In the genomic region with DNA sequence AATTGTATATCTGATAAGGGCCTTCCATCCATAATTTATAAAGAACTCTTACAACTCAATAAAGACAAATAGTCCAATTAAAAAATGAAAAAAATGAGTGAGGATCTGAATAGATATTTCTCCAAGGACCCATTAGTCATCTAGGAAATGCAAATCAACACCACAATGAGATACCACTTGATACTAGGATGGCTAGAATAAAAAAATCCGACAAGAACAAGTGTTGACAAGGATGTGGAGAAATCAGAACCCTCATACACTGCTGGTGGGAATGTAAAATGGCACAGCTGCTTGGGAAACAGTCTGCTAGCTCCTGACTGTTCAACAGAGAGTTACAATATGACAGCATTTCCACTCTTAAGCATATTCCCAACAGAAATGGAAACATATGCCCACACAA, we compare ENCODE assay signal across 35 cellular contexts. TPM values are rescaled to one million over a fixed set of nuclear protein-coding genes. Genes with fewer than 3 reads are reported as not detected.
"Had no signal": no experiment of that assay in that cellular context is flagged by ENCODE, and none has a peak within 500 bp of the region (broad histone marks: within the 10 kb centered on the region; RNA-seq: fewer than 3 reads in every experiment).

No MANE protein-coding gene starts in this region.

- H3K27me3 Mint-ChIP-seq: activated B cell treated with CpG ODN at 0.5 μM for 24 hours; activated CD8-positive, alpha-beta T cell treated with anti-CD3 and anti-CD28 coated beads for 36 hours; activated naive CD8-positive, alpha-beta T cell treated with anti-CD3 and anti-CD28 coated beads, Interleukin-2, amount 50 U/mL, for 24 hours; T-helper 17 cell had no signal

- DNase-seq: activated B cell treated with CpG ODN at 0.5 μM for 24 hours; activated CD4-positive, alpha-beta T cell treated with anti-CD3 and anti-CD28 coated beads for 48 hours; activated CD4-positive, alpha-beta T cell treated with anti-CD3 and anti-CD28 coated beads, Interleukin-2, amount 50 U/mL, for 1 hour; activated CD4-positive, alpha-beta T cell treated with anti-CD3 and anti-CD28 coated beads, Interleukin-2, amount 50 U/mL, for 48 hours; activated CD8-positive, alpha-beta memory T cell treated with anti-CD3 and anti-CD28 coated beads for 24 hours; activated CD8-positive, alpha-beta T cell treated with anti-CD3 and anti-CD28 coated beads for 36 hours; activated effector memory CD4-positive, alpha-beta T cell treated with anti-CD3 and anti-CD28 coated beads, Interleukin-2, amount 50 U/mL, for 16 hours; activated naive CD4-positive, alpha-beta T cell treated with anti-CD3 and anti-CD28 coated beads for 36 hours; activated naive CD8-positive, alpha-beta T cell treated with anti-CD3 and anti-CD28 coated beads for 36 hours; activated naive CD8-positive, alpha-beta T cell treated with anti-CD3 and anti-CD28 coated beads, Interleukin-2, amount 50 U/mL, for 24 hours; activated T-cell treated with anti-CD3 and anti-CD28 coated beads, Interleukin-2, amount 50 U/mL, for 4 hours; adrenal gland; amygdala; aorta; body of pancreas; central memory CD4-positive, alpha-beta T cell; cerebellar nuclear complex; colonic mucosa; dorsolateral prefrontal cortex; effector memory CD4-positive, alpha-beta T cell; endodermal cell; foreskin keratinocyte; gastrocnemius medialis; glutamatergic neuron; heart left ventricle; T-helper 1 cell; T-helper 17 cell; T1000; WERI-Rb-1 had no signal

- H3K4me3 ChIP-seq: adrenal gland, body of pancreas, cardiac muscle cell, colonic mucosa, dorsolateral prefrontal cortex, gastrocnemius medialis, heart left ventricle had no signal

- ATAC-seq: activated CD4-positive, CD25-positive, alpha-beta regulatory T cell treated with anti-CD3 and anti-CD28 coated beads, Interleukin-2, amount 50 U/mL, for 24 hours; activated CD8-positive, alpha-beta T cell treated with anti-CD3 and anti-CD28 coated beads for 36 hours; activated naive CD8-positive, alpha-beta T cell treated with anti-CD3 and anti-CD28 coated beads, Interleukin-2, amount 50 U/mL, for 24 hours; activated T-cell treated with anti-CD3 and anti-CD28 coated beads, Interleukin-2, amount 50 U/mL, for 4 hours; body of pancreas; esophagus mucosa; foreskin keratinocyte; gastrocnemius medialis; heart left ventricle; T-helper 17 cell had no signal

- H3K27ac ChIP-seq: adrenal gland, body of pancreas, cardiac muscle cell, colonic mucosa, dorsolateral prefrontal cortex, foreskin keratinocyte, gastrocnemius medialis, heart left ventricle, WERI-Rb-1 had no signal

- H3K36me3 ChIP-seq: adrenal gland, cardiac muscle cell, colonic mucosa, gastrocnemius medialis, heart left ventricle had no signal

- H3K4me1 ChIP-seq: adrenal gland, body of pancreas, colonic mucosa, foreskin keratinocyte, gastrocnemius medialis had no signal

- H3K27me3 ChIP-seq: adrenal gland, body of pancreas, cardiac muscle cell, colonic mucosa, dorsolateral prefrontal cortex, foreskin keratinocyte had no signal

- H3K27ac Mint-ChIP-seq: activated CD8-positive, alpha-beta T cell treated with anti-CD3 and anti-CD28 coated beads for 36 hours; activated naive CD4-positive, alpha-beta T cell treated with anti-CD3 and anti-CD28 coated beads for 36 hours; activated naive CD4-positive, alpha-beta T cell treated with anti-CD3 and anti-CD28 coated beads, Interleukin-2, amount 50 U/mL, for 24 hours; activated naive CD8-positive, alpha-beta T cell treated with anti-CD3 and anti-CD28 coated beads for 36 hours; activated naive CD8-positive, alpha-beta T cell treated with anti-CD3 and anti-CD28 coated beads, Interleukin-2, amount 50 U/mL, for 24 hours; activated T-helper 2 cell treated with anti-CD3 and anti-CD28 coated beads, Interferon-gamma antibody, Interleukin-2, Interleukin-4, amounts not matched to agents 10 μg/mL and 5 μg/mL and 100 μg/mL, durations not matched to agents 14 hours and 24 hours and 36 hours; endodermal cell; T-helper 2 cell treated with Interferon-gamma antibody and Interleukin-4, amounts not matched to agents 5 μg/mL and 100 μg/mL, for 36 hours had no signal

- H3K9me3 ChIP-seq: adrenal gland, body of pancreas, colonic mucosa, gastrocnemius medialis had no signal

- H3K4me3 Mint-ChIP-seq: activated B cell treated with CpG ODN at 0.5 μM for 24 hours; activated CD8-positive, alpha-beta T cell treated with anti-CD3 and anti-CD28 coated beads for 36 hours; activated naive CD4-positive, alpha-beta T cell treated with anti-CD3 and anti-CD28 coated beads for 36 hours; activated naive CD4-positive, alpha-beta T cell treated with anti-CD3 and anti-CD28 coated beads, Interleukin-2, amount 50 U/mL, for 24 hours; activated naive CD8-positive, alpha-beta T cell treated with anti-CD3 and anti-CD28 coated beads for 36 hours; activated naive CD8-positive, alpha-beta T cell treated with anti-CD3 and anti-CD28 coated beads, Interleukin-2, amount 50 U/mL, for 24 hours; activated T-cell treated with anti-CD3 and anti-CD28 coated beads, Interleukin-2, amount 50 U/mL, for 4 hours; endodermal cell; T-helper 17 cell; T-helper 2 cell treated with Interferon-gamma antibody and Interleukin-4, amounts not matched to agents 5 μg/mL and 100 μg/mL, for 36 hours had no signal

- H3K4me1 Mint-ChIP-seq: activated naive CD4-positive, alpha-beta T cell treated with anti-CD3 and anti-CD28 coated beads, Interleukin-2, amount 50 U/mL, for 24 hours; activated naive CD8-positive, alpha-beta T cell treated with anti-CD3 and anti-CD28 coated beads for 36 hours had no signal

RNA-seq across cellular contexts. Expression of a gene that starts 24.6 kb away (rescaled TPM):
- total RNA-seq: foreskin keratinocyte had no signal
- polyA plus RNA-seq: foreskin keratinocyte had no signal
